Comparison of ENCODE assay signal across 24 cellular contexts in genomic region chr11:134752964-134753804, GRCh38.
"Had no signal": no experiment of that assay in that cellular context is flagged by ENCODE, and none has a peak within 500 bp of the region (broad histone marks: within the 10 kb centered on the region; RNA-seq: fewer than 3 reads in every experiment).

No MANE protein-coding gene starts in this region.

- H3K27ac ChIP-seq: body of pancreas, thoracic aorta, upper lobe of left lung had no signal

- ATAC-seq: activated CD8-positive, alpha-beta memory T cell treated with anti-CD3 and anti-CD28 coated beads, Interleukin-2, amount 10 ng/mL, durations not matched to agents 7 days and 5 days; body of pancreas; esophagus mucosa; naive thymus-derived CD4-positive, alpha-beta T cell; stimulated activated naive B cell treated with anti-CD40 and anti-IgM and Interleukin-4, amounts not matched to agents 10 μg/mL and 1 μg/mL and 100 μg/mL, for 72 hours had no signal

- H3K27ac Mint-ChIP-seq: activated CD8-positive, alpha-beta memory T cell treated with anti-CD3 and anti-CD28 coated beads, Interleukin-2, amount 10 ng/mL, durations not matched to agents 7 days and 5 days; activated naive CD4-positive, alpha-beta T cell treated with anti-CD3 and anti-CD28 coated beads, Interleukin-2, amount 50 U/mL, for 24 hours; stimulated activated naive B cell treated with anti-CD40 and anti-IgM and Interleukin-4, amounts not matched to agents 10 μg/mL and 1 μg/mL and 100 μg/mL, for 72 hours; T-helper 1 cell treated with Interleukin-12 subunit alpha and Interleukin-12 subunit beta and Interleukin-4 antibody, amounts not matched to agents 30 μg/mL and 1 μg/mL, for 36 hours had no signal

- H3K4me1 ChIP-seq: body of pancreas, upper lobe of left lung had no signal

- H3K4me1 Mint-ChIP-seq: activated CD8-positive, alpha-beta memory T cell treated with anti-CD3 and anti-CD28 coated beads, Interleukin-2, amount 10 ng/mL, durations not matched to agents 7 days and 5 days; activated naive CD4-positive, alpha-beta T cell treated with anti-CD3 and anti-CD28 coated beads, Interleukin-2, amount 50 U/mL, for 24 hours; naive thymus-derived CD4-positive, alpha-beta T cell; neural crest cell; stimulated activated naive B cell treated with anti-CD40 and anti-IgM and Interleukin-4, amounts not matched to agents 10 μg/mL and 1 μg/mL and 100 μg/mL, for 72 hours had no signal

- H3K36me3 ChIP-seq: thoracic aorta, upper lobe of left lung had no signal

- H3K36me3 Mint-ChIP-seq: activated CD8-positive, alpha-beta memory T cell treated with anti-CD3 and anti-CD28 coated beads, Interleukin-2, amount 10 ng/mL, durations not matched to agents 7 days and 5 days; activated naive CD4-positive, alpha-beta T cell treated with anti-CD3 and anti-CD28 coated beads, Interleukin-2, amount 50 U/mL, for 24 hours; naive thymus-derived CD4-positive, alpha-beta T cell; stimulated activated naive B cell treated with anti-CD40 and anti-IgM and Interleukin-4, amounts not matched to agents 10 μg/mL and 1 μg/mL and 100 μg/mL, for 72 hours had no signal

- H3K9me3 Mint-ChIP-seq: activated naive CD4-positive, alpha-beta T cell treated with anti-CD3 and anti-CD28 coated beads, Interleukin-2, amount 50 U/mL, for 24 hours; T-helper 1 cell treated with Interleukin-12 subunit alpha and Interleukin-12 subunit beta and Interleukin-4 antibody, amounts not matched to agents 30 μg/mL and 1 μg/mL, for 36 hours had no signal

- H3K27me3 ChIP-seq: body of pancreas, upper lobe of left lung had no signal

- H3K4me3 Mint-ChIP-seq: activated CD8-positive, alpha-beta memory T cell treated with anti-CD3 and anti-CD28 coated beads, Interleukin-2, amount 10 ng/mL, durations not matched to agents 7 days and 5 days; activated naive CD4-positive, alpha-beta T cell treated with anti-CD3 and anti-CD28 coated beads, Interleukin-2, amount 50 U/mL, for 24 hours; naive thymus-derived CD4-positive, alpha-beta T cell; neural crest cell; stimulated activated naive B cell treated with anti-CD40 and anti-IgM and Interleukin-4, amounts not matched to agents 10 μg/mL and 1 μg/mL and 100 μg/mL, for 72 hours; T-helper 1 cell treated with Interleukin-12 subunit alpha and Interleukin-12 subunit beta and Interleukin-4 antibody, amounts not matched to agents 30 μg/mL and 1 μg/mL, for 36 hours had no signal

- H3K27me3 Mint-ChIP-seq: activated CD8-positive, alpha-beta memory T cell treated with anti-CD3 and anti-CD28 coated beads, Interleukin-2, amount 10 ng/mL, durations not matched to agents 7 days and 5 days had no signal

- H3K9me3 ChIP-seq: thoracic aorta had no signal

- DNase-seq: activated CD4-positive, alpha-beta T cell treated with anti-CD3 and anti-CD28 coated beads for 4 hours; activated CD4-positive, alpha-beta T cell treated with anti-CD3 and anti-CD28 coated beads, Interleukin-2, amount 50 U/mL, for 48 hours; activated CD4-positive, CD25-positive, alpha-beta regulatory T cell; activated CD8-positive, alpha-beta memory T cell treated with anti-CD3 and anti-CD28 coated beads, Interleukin-2, amount 10 ng/mL, durations not matched to agents 7 days and 5 days; activated gamma-delta T cell treated with Interleukin-2 at 50 U/mL for 16 hours; body of pancreas; dermis blood vessel endothelial cell; effector memory CD4-positive, alpha-beta T cell; glutamatergic neuron; hippocampal formation; left cardiac atrium; mesenchymal stem cell; naive thymus-derived CD4-positive, alpha-beta T cell; stimulated activated CD4-positive, alpha-beta T cell treated with anti-CD3 and anti-CD28 coated beads, Interleukin-2, amount 100 ng/mL, for 48 hours; stimulated activated CD8-positive, alpha-beta memory T cell treated with anti-CD3 and anti-CD28 coated beads, Interleukin-4, amount 100 ng/mL, for 48 hours; stimulated activated naive B cell treated with anti-CD40 and anti-IgM and Interleukin-4, amounts not matched to agents 10 μg/mL and 1 μg/mL and 100 μg/mL, for 72 hours; upper lobe of left lung had no signal

- FAIRE-seq: endothelial cell of umbilical vein, frontal cortex had no signal

- H3K4me3 ChIP-seq: body of pancreas, thoracic aorta, upper lobe of left lung had no signal
